8 cellular contexts compared by ENCODE assay signal in the genomic region with DNA sequence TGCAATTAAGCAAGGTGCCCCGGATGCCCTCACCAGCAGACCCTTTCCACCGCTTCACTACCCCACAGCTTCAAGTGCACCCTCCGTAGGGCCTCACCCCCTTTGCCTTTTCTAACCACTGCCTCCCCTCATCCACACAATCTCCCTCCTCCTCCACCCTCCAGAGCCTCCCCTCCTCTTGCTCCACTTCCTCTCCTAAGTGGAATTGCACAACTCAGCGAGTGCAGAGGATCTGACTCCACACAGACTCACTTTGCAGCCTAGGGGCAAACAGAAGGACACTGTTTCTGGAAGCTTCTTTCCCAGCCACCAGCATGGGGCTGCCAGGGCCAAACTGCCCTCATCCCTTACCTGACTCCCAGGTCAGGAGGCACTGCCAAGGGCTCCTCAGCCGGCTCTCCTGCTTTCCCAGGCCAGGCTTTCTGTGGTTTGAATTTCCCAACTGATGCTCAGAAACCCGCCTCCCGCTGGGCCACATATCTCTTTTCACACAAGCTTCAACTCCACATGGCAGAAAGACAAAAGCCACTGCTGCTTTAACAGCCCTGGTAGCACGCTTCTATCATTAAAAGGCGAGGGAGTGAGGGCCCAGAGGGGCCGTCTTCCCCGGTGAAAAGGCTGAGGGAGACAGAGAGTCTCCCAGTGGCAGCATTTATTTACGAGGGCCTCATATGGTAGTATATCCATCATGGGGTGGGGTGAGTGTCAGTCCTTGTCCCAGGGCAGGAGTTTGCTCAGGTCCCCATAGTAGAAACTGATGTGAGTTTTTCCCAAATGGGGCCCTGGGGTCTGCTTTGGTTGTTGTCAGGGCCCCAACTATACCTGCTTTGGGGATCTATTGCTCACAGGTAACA.
DNase-seq lines count a peak whose midpoint lies in the region; ATAC-seq and TF ChIP-seq lines count a peak whose summit lies in the region.

No MANE protein-coding gene starts in this region.

- H3K9me3 Mint-ChIP-seq in nephron = no peaks in the 10 kb centered on the region

- TF ChIP-seq CTCF in nephron (IDR thresholded peaks at IDR 0.05; ENCODE audit: unreplicated experiment in 3 of 3) = no peak

- H3K36me3 Mint-ChIP-seq in nephron (ENCODE audit: low read depth) = no peaks in the 10 kb centered on the region

- peak; percentile 8 for DNase-seq in COR-L47 (lab: John Stamatoyannopoulos, UW)
- DNase-seq in NCI-H2196 (lab: John Stamatoyannopoulos, UW; ENCODE audit: unreplicated experiment) = peak; percentile 66
- DNase-seq in dermis blood vessel endothelial cell = peak; percentile 44
- no peak for DNase-seq in stimulated activated CD4-positive, alpha-beta T cell treated with anti-CD3 and anti-CD28 coated beads, Interleukin-4, amount 100 ng/mL, for 24 hours
- no peak for DNase-seq in activated CD8-positive, alpha-beta memory T cell treated with anti-CD3 and anti-CD28 coated beads, Interleukin-2, amount 50 U/mL, for 48 hours
- no peak for DNase-seq in stimulated activated CD4-positive, alpha-beta T cell treated with anti-CD3 and anti-CD28 coated beads, Interleukin-4, amount 100 ng/mL, for 4 hours

- peaks cover 24% of the 10 kb centered on the region for H3K27me3 Mint-ChIP-seq in nephron (ENCODE audit: low read depth)

- H3K27ac Mint-ChIP-seq in nephron = peak overlapping the region in 2 of 3 experiments; percentile 16 to 60

- no peak for ATAC-seq in GM18511 (IDR thresholded peaks at IDR 0.05; ENCODE audit: unreplicated experiment)

- H3K4me3 Mint-ChIP-seq in nephron = no peak overlapping the region

- peaks cover 36% of the 10 kb centered on the region for H3K4me1 Mint-ChIP-seq in nephron

Comparison
In these comparisons a context has a peak if more than half of its experiments do, and no peak if none do; other contexts are left out.
1. DNase-seq: peak in COR-L47 (single experiment), NCI-H2196 (single experiment) and dermis blood vessel endothelial cell (single experiment); none in stimulated activated CD4-positive, alpha-beta T cell treated with anti-CD3 and anti-CD28 coated beads, Interleukin-4, amount 100 ng/mL, for 24 hours (single experiment), activated CD8-positive, alpha-beta memory T cell treated with anti-CD3 and anti-CD28 coated beads, Interleukin-2, amount 50 U/mL, for 48 hours (single experiment) and stimulated activated CD4-positive, alpha-beta T cell treated with anti-CD3 and anti-CD28 coated beads, Interleukin-4, amount 100 ng/mL, for 4 hours (0 of 2).